Comparison of ENCODE assay signal across 13 cellular contexts in the genomic region with DNA sequence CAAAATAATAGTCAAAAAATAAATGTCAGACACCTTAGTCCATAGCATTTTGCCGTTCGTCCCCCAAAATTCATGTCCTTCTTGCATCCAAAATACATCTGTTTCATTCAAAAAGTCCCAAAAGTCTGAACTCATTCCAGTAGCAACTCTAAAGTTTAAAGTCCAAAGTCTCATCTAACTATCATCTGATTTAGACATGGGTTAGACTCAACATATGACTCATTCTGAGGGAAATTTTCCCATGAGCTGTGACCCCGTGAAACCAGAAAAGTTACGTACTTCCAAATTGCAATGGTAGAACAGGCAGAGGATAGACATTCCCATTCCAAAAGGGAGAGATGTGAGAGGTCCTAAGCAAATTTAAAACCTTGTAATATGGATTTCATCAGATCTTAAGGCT.
"Had no signal": no experiment of that assay in that cellular context is flagged by ENCODE, and none has a peak within 500 bp of the region (broad histone marks: within the 10 kb centered on the region; RNA-seq: fewer than 3 reads in every experiment).

No MANE protein-coding gene starts in this region.

- H3K4me3 ChIP-seq: colonic mucosa, lung, upper lobe of left lung had no signal

- H3K9me3 ChIP-seq: colonic mucosa, neutrophil, upper lobe of left lung had no signal

- H3K4me1 ChIP-seq: colonic mucosa, upper lobe of left lung had no signal

- DNase-seq: activated CD4-positive, alpha-beta memory T cell treated with anti-CD3 and anti-CD28 coated beads for 36 hours; activated CD4-positive, alpha-beta T cell treated with anti-CD3 and anti-CD28 coated beads for 1 hour; activated gamma-delta T cell treated with Interleukin-2 at 50 U/mL for 16 hours; activated T-cell treated with anti-CD3 and anti-CD28 coated beads, Interleukin-2, amount 50 U/mL, for 48 hours; aorta; colonic mucosa; hippocampal formation; naive thymus-derived CD8-positive, alpha-beta T cell; right cardiac atrium; stimulated activated naive CD4-positive, alpha-beta T cell treated with Interleukin-2 at 50 U/mL for 16 hours; upper lobe of left lung had no signal

- H3K27me3 ChIP-seq: colonic mucosa, neutrophil, upper lobe of left lung had no signal

- ATAC-seq: naive thymus-derived CD8-positive, alpha-beta T cell; right cardiac atrium had no signal

- H3K36me3 ChIP-seq: colonic mucosa, neutrophil, upper lobe of left lung had no signal

- H3K27ac ChIP-seq: colonic mucosa, neutrophil, upper lobe of left lung had no signal
